Comparison of ENCODE assay signal across 36 cellular contexts in the genomic region with DNA sequence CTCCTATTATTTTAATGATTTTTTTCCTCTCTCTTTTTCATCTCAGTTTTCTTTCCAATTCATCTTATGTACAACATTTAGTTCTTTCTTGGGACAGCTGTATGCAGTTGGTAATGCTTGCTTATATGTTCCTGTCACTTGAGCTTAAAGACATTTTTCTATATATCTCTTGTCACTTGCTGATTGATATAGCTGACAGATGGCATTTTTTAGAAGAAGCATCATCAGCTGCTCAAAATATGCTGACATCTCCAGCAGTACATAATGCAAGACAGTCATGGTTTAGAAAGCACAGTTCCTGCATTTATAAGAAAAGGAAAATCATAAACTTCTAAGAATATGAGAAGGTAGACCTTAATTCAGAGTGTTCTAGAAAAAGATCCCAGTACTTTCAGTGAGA. TPM values are rescaled to one million over a fixed set of nuclear protein-coding genes. Genes with fewer than 3 reads are reported as not detected.
"Had no signal": no experiment of that assay in that cellular context is flagged by ENCODE, and none has a peak within 500 bp of the region (broad histone marks: within the 10 kb centered on the region; RNA-seq: fewer than 3 reads in every experiment).

No MANE protein-coding gene starts in this region.

- DNase-seq: naive thymus-derived CD8-positive, alpha-beta T cell; nephron progenitor cell; occipital lobe; ovary; posterior cingulate gyrus; psoas muscle; right cardiac atrium; spleen; stimulated activated CD4-positive, alpha-beta T cell treated with anti-CD3 and anti-CD28 coated beads, Interleukin-12 subunit alpha, Interleukin-12 subunit beta, amount 100 ng/mL, for 4 hours; stimulated activated CD4-positive, alpha-beta T cell treated with anti-CD3 and anti-CD28 coated beads, Interleukin-1b, Interleukin-23, amount 100 ng/mL, for 48 hours; stimulated activated CD4-positive, alpha-beta T cell treated with anti-CD3 and anti-CD28 coated beads, Interleukin-4, amount 100 ng/mL, for 1 hour; stimulated activated CD4-positive, alpha-beta T cell treated with anti-CD3 and anti-CD28 coated beads, Interleukin-4, amount 100 ng/mL, for 4 hours; stimulated activated CD8-positive, alpha-beta memory T cell treated with anti-CD3 and anti-CD28 coated beads, Interleukin-4, amount 100 ng/mL, for 48 hours; stimulated activated naive CD4-positive, alpha-beta T cell; stimulated activated naive CD8-positive, alpha-beta T cell treated with anti-CD3 and anti-CD28 coated beads, Interleukin-15, amount 100 ng/mL, for 72 hours; stimulated activated naive CD8-positive, alpha-beta T cell treated with anti-CD3 and anti-CD28 coated beads, Interleukin-15, Interleukin-2, amounts not matched to agents 100 U/mL and 50 U/mL, for 24 hours; substantia nigra; testis; tibial artery; transverse colon; upper lobe of right lung; uterus had no signal

- H2AFZ ChIP-seq: neural progenitor cell, parathyroid adenoma had no signal

- H3K27me3 Mint-ChIP-seq: naive thymus-derived CD8-positive, alpha-beta T cell; natural killer cell treated with Interleukin-12 subunit alpha and Interleukin-12 subunit beta and Interleukin-15 and Interleukin-18, amount 100 ng/mL, for 72 hours; progenitor cell of endocrine pancreas; stimulated activated memory B cell treated with anti-CD40 and anti-IgM and Interleukin-4, amounts not matched to agents 10 μg/mL and 1 μg/mL and 100 μg/mL, for 72 hours; stimulated activated naive CD8-positive, alpha-beta T cell treated with anti-CD3 and anti-CD28 coated beads, Interleukin-15, amount 100 ng/mL, for 72 hours; type B pancreatic cell had no signal

- H3K27me3 ChIP-seq: neural progenitor cell, ovary, spleen, suprapubic skin, testis, tibial artery, transverse colon, upper lobe of right lung, uterus had no signal

- H3K4me1 Mint-ChIP-seq: naive thymus-derived CD8-positive, alpha-beta T cell; nephron progenitor cell; neural progenitor cell; stimulated activated memory B cell treated with anti-CD40 and anti-IgM and Interleukin-4, amounts not matched to agents 10 μg/mL and 1 μg/mL and 100 μg/mL, for 72 hours; stimulated activated naive CD8-positive, alpha-beta T cell treated with anti-CD3 and anti-CD28 coated beads, Interleukin-15, amount 100 ng/mL, for 72 hours had no signal

- H3K9me3 Mint-ChIP-seq: stimulated activated memory B cell treated with anti-CD40 and anti-IgM and Interleukin-4, amounts not matched to agents 10 μg/mL and 1 μg/mL and 100 μg/mL, for 72 hours; type B pancreatic cell had no signal

- H3K9me3 ChIP-seq: ovary, psoas muscle, spleen, suprapubic skin, testis, tibial artery, transverse colon, upper lobe of right lung, uterus had no signal

- H3K27ac Mint-ChIP-seq: naive thymus-derived CD8-positive, alpha-beta T cell; natural killer cell treated with Interleukin-12 subunit alpha and Interleukin-12 subunit beta and Interleukin-15 and Interleukin-18, amount 100 ng/mL, for 72 hours; nephron progenitor cell; neural progenitor cell; progenitor cell of endocrine pancreas; stimulated activated memory B cell treated with anti-CD40 and anti-IgM and Interleukin-4, amounts not matched to agents 10 μg/mL and 1 μg/mL and 100 μg/mL, for 72 hours; stimulated activated naive CD8-positive, alpha-beta T cell treated with anti-CD3 and anti-CD28 coated beads, Interleukin-15, amount 100 ng/mL, for 72 hours; type B pancreatic cell had no signal

- H3K36me3 ChIP-seq: neural progenitor cell, ovary, spleen, suprapubic skin, tibial artery, transverse colon, upper lobe of right lung, uterus had no signal

- H3K27ac ChIP-seq: neural progenitor cell, ovary, parathyroid adenoma, psoas muscle, skin epidermis, spleen, suprapubic skin, testis, tibial artery, transverse colon, upper lobe of right lung, uterus had no signal

- H3K36me3 Mint-ChIP-seq: neural progenitor cell; stimulated activated memory B cell treated with anti-CD40 and anti-IgM and Interleukin-4, amounts not matched to agents 10 μg/mL and 1 μg/mL and 100 μg/mL, for 72 hours; type B pancreatic cell had no signal

- H3K9ac ChIP-seq: neural progenitor cell, parathyroid adenoma had no signal

- H3K4me2 ChIP-seq: neural progenitor cell, smooth muscle cell had no signal

- ATAC-seq: naive thymus-derived CD8-positive, alpha-beta T cell; natural killer cell treated with Interleukin-12 subunit alpha and Interleukin-12 subunit beta and Interleukin-15 and Interleukin-18, amount 100 ng/mL, for 72 hours; psoas muscle; right cardiac atrium; sciatic nerve; stimulated activated memory B cell treated with anti-CD40 and anti-IgM and Interleukin-4, amounts not matched to agents 10 μg/mL and 1 μg/mL and 100 μg/mL, for 72 hours; stimulated activated naive CD8-positive, alpha-beta T cell treated with anti-CD3 and anti-CD28 coated beads, Interleukin-15, amount 100 ng/mL, for 72 hours; stimulated activated naive CD8-positive, alpha-beta T cell treated with anti-CD3 and anti-CD28 coated beads, Interleukin-15, Interleukin-2, amounts not matched to agents 100 U/mL and 50 U/mL, for 24 hours; upper lobe of right lung had no signal

- H3K4me3 Mint-ChIP-seq: naive thymus-derived CD8-positive, alpha-beta T cell; natural killer cell treated with Interleukin-12 subunit alpha and Interleukin-12 subunit beta and Interleukin-15 and Interleukin-18, amount 100 ng/mL, for 72 hours; nephron progenitor cell; neural progenitor cell; stimulated activated memory B cell treated with anti-CD40 and anti-IgM and Interleukin-4, amounts not matched to agents 10 μg/mL and 1 μg/mL and 100 μg/mL, for 72 hours; stimulated activated naive CD8-positive, alpha-beta T cell treated with anti-CD3 and anti-CD28 coated beads, Interleukin-15, amount 100 ng/mL, for 72 hours; type B pancreatic cell had no signal

- H3K4me1 ChIP-seq: neural progenitor cell, parathyroid adenoma, psoas muscle, spleen, suprapubic skin, testis, tibial artery, transverse colon, upper lobe of right lung, uterus had no signal

- H3K4me3 ChIP-seq: neural progenitor cell, ovary, psoas muscle, skin epidermis, smooth muscle cell, spleen, suprapubic skin, testis, tibial artery, transverse colon, upper lobe of right lung, uterus had no signal

- H3K79me2 ChIP-seq: parathyroid adenoma had no signal

RNA-seq across cellular contexts. Expression of a gene that starts 56.5 kb away (rescaled TPM):
- total RNA-seq: naive thymus-derived CD8-positive, alpha-beta T cell; natural killer cell treated with Interleukin-12 subunit alpha and Interleukin-12 subunit beta and Interleukin-15 and Interleukin-18, amount 100 ng/mL, for 72 hours; occipital lobe; osteoblast; ovary; progenitor cell of endocrine pancreas; psoas muscle; renal cortical epithelial cell; right cardiac atrium; sciatic nerve; smooth muscle cell; spleen; suprapubic skin; transverse colon; upper lobe of right lung; urinary bladder; uterus had no signal
- polyA plus RNA-seq: naive thymus-derived CD8-positive, alpha-beta T cell; ovary; psoas muscle; right cardiac atrium; smooth muscle cell; spleen; thymus; urinary bladder had no signal
